Comparison of ENCODE assay signal across 28 cellular contexts in the genomic region with DNA sequence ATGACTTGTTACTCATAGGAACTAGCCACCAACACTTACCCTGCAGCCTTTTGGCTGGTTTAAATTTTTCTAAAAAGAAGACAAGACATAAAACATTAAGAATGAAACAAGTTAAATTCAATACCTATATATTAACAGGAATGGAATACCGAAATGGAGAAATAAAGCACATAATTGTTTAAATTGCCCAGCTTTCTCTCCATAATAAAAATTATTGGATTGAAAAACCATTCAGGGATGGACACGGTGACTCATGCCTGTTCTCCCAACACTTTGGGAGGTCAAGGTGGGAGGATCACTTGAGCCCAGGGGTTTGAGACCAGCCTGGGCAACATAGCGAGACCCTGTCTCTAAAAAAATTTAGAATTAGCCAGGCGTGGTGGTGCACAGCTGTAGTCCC.
"Had no signal": no experiment of that assay in that cellular context is flagged by ENCODE, and none has a peak within 500 bp of the region (broad histone marks: within the 10 kb centered on the region; RNA-seq: fewer than 3 reads in every experiment).

No MANE protein-coding gene starts in this region.

- H3K36me3 Mint-ChIP-seq: activated naive CD8-positive, alpha-beta T cell had no signal

- H3K9me3 ChIP-seq: SJSA1, SK-N-SH had no signal

- H3K4me2 ChIP-seq: SK-N-SH had no signal

- H3K4me3 Mint-ChIP-seq: activated CD4-positive, alpha-beta T cell treated with anti-CD3 and anti-CD28 coated beads, Interleukin-2, amount 10 ng/mL, durations not matched to agents 7 days and 5 days; activated CD8-positive, alpha-beta T cell treated with anti-CD3 and anti-CD28 coated beads, Interleukin-2, amount 10 ng/mL, durations not matched to agents 7 days and 5 days; activated naive CD8-positive, alpha-beta T cell; activated naive CD8-positive, alpha-beta T cell treated with anti-CD3 and anti-CD28 coated beads, Interleukin-2, amount 50 U/mL, for 24 hours; activated T-cell treated with anti-CD3 and anti-CD28 coated beads, Interleukin-2, amount 50 U/mL, for 24 hours; T-helper 1 cell treated with Interleukin-12 subunit alpha and Interleukin-12 subunit beta and Interleukin-4 antibody, amounts not matched to agents 30 μg/mL and 1 μg/mL, for 36 hours; T-helper 2 cell treated with Interferon-gamma antibody and Interleukin-4, amounts not matched to agents 5 μg/mL and 100 μg/mL, for 36 hours had no signal

- H3K9ac ChIP-seq: SK-N-SH had no signal

- DNase-seq: activated CD4-positive, alpha-beta T cell treated with anti-CD3 and anti-CD28 coated beads, Interleukin-2, amount 10 ng/mL, durations not matched to agents 7 days and 5 days; activated CD4-positive, alpha-beta T cell treated with anti-CD3 and anti-CD28 coated beads, Interleukin-2, amount 50 U/mL, for 48 hours; activated CD8-positive, alpha-beta T cell treated with anti-CD3 and anti-CD28 coated beads, Interleukin-2, amount 10 ng/mL, durations not matched to agents 7 days and 5 days; activated gamma-delta T cell; activated naive CD4-positive, alpha-beta T cell treated with Interleukin-2 at 50 U/mL for 16 hours; activated naive CD8-positive, alpha-beta T cell treated with anti-CD3 and anti-CD28 coated beads, Interleukin-2, amount 50 U/mL, for 24 hours; activated T-cell treated with anti-CD3 and anti-CD28 coated beads, Interleukin-2, amount 50 U/mL, for 24 hours; Karpas-422; KBM-7; NCI-H1105; NCI-H1417 treated with DMSO at 0.1 percent for 48 hours; NCI-H1694; NCI-H1930; NCI-H2081 treated with DMSO at 0.1 percent for 48 hours; NCI-H226; NCI-H446 treated with DMSO at 0.1 percent for 48 hours; NCI-H524; NCI-H69; NCI-H82; SHP77 treated with DMSO at 0.1 percent for 48 hours; SK-N-SH had no signal

- H3K27me3 Mint-ChIP-seq: activated naive CD8-positive, alpha-beta T cell; activated naive CD8-positive, alpha-beta T cell treated with anti-CD3 and anti-CD28 coated beads, Interleukin-2, amount 50 U/mL, for 24 hours; activated T-cell treated with anti-CD3 and anti-CD28 coated beads, Interleukin-2, amount 50 U/mL, for 24 hours had no signal

- H3K9me3 Mint-ChIP-seq: activated naive CD8-positive, alpha-beta T cell treated with anti-CD3 and anti-CD28 coated beads, Interleukin-2, amount 50 U/mL, for 24 hours; activated T-cell treated with anti-CD3 and anti-CD28 coated beads, Interleukin-2, amount 50 U/mL, for 24 hours; activated T-helper 2 cell treated with anti-CD3 and anti-CD28 coated beads, Interferon-gamma antibody, Interleukin-2, Interleukin-4, amounts not matched to agents 10 μg/mL and 5 μg/mL and 100 μg/mL, durations not matched to agents 14 hours and 24 hours and 36 hours; T-helper 1 cell treated with Interleukin-12 subunit alpha and Interleukin-12 subunit beta and Interleukin-4 antibody, amounts not matched to agents 30 μg/mL and 1 μg/mL, for 36 hours; T-helper 2 cell treated with Interferon-gamma antibody and Interleukin-4, amounts not matched to agents 5 μg/mL and 100 μg/mL, for 36 hours had no signal

- H3K36me3 ChIP-seq: cardiac muscle cell, SJSA1 had no signal

- H3K27ac ChIP-seq: cardiac muscle cell, SJSA1 had no signal

- H3K4me1 Mint-ChIP-seq: activated CD4-positive, alpha-beta T cell treated with anti-CD3 and anti-CD28 coated beads, Interleukin-2, amount 10 ng/mL, durations not matched to agents 7 days and 5 days; activated naive CD8-positive, alpha-beta T cell treated with anti-CD3 and anti-CD28 coated beads, Interleukin-2, amount 50 U/mL, for 24 hours had no signal

- H3K4me3 ChIP-seq: cardiac muscle cell, SJSA1 had no signal

- H3K27me3 ChIP-seq: cardiac muscle cell, SJSA1 had no signal

- ATAC-seq: activated CD8-positive, alpha-beta T cell treated with anti-CD3 and anti-CD28 coated beads, Interleukin-2, amount 10 ng/mL, durations not matched to agents 7 days and 5 days; activated naive CD8-positive, alpha-beta T cell treated with anti-CD3 and anti-CD28 coated beads, Interleukin-2, amount 50 U/mL, for 24 hours; Panc1 had no signal

- H3K27ac Mint-ChIP-seq: activated CD4-positive, alpha-beta T cell treated with anti-CD3 and anti-CD28 coated beads, Interleukin-2, amount 10 ng/mL, durations not matched to agents 7 days and 5 days; activated CD8-positive, alpha-beta T cell treated with anti-CD3 and anti-CD28 coated beads, Interleukin-2, amount 10 ng/mL, durations not matched to agents 7 days and 5 days; activated naive CD8-positive, alpha-beta T cell treated with anti-CD3 and anti-CD28 coated beads, Interleukin-2, amount 50 U/mL, for 24 hours; activated T-cell treated with anti-CD3 and anti-CD28 coated beads, Interleukin-2, amount 50 U/mL, for 24 hours; activated T-helper 2 cell treated with anti-CD3 and anti-CD28 coated beads, Interferon-gamma antibody, Interleukin-2, Interleukin-4, amounts not matched to agents 10 μg/mL and 5 μg/mL and 100 μg/mL, durations not matched to agents 14 hours and 24 hours and 36 hours; T-helper 1 cell treated with Interleukin-12 subunit alpha and Interleukin-12 subunit beta and Interleukin-4 antibody, amounts not matched to agents 30 μg/mL and 1 μg/mL, for 36 hours; T-helper 2 cell treated with Interferon-gamma antibody and Interleukin-4, amounts not matched to agents 5 μg/mL and 100 μg/mL, for 36 hours had no signal

- H3K9me2 ChIP-seq: SK-N-SH had no signal
